8 cellular contexts compared by ENCODE assay signal in genomic region chr20:63706852-63707557, GRCh38. TPM values are rescaled to one million over a fixed set of nuclear protein-coding genes. Genes with fewer than 3 reads are reported as not detected.
A peak's percentile ranks its signal among the peaks of the same experiment; 100 is the strongest.
DNase-seq lines count a peak whose midpoint lies in the region; ATAC-seq lines count a peak whose summit lies in the region.

No MANE protein-coding gene starts in this region.

- peaks cover 20 to 60% of the 10 kb centered on the region in 2 donors for H3K36me3 Mint-ChIP-seq in CD4-positive, alpha-beta memory T cell
- peaks cover 2% of the 10 kb centered on the region for H3K36me3 Mint-ChIP-seq in T-helper 17 cell (ENCODE audit: low read depth)

- peak; percentile 59 to 77 (median 63) for DNase-seq in CD4-positive, alpha-beta memory T cell
- peak; percentile 41 to 54 (median 53) for DNase-seq in T-helper 17 cell
- DNase-seq in T47D (ENCODE audit: low read depth in 1 of 2, low spot score in 1 of 2): peak; percentile 42 to 82
- peak; percentile 80 for DNase-seq in islet precursor cell
- peak; percentile 55 to 62 for DNase-seq in stimulated activated CD4-positive, alpha-beta T cell treated with anti-CD3 and anti-CD28 coated beads, Interleukin-2, amount 100 ng/mL, for 48 hours
- DNase-seq in GOT3 (lab: John Stamatoyannopoulos, UW): no peak

- H3K27me3 ChIP-seq in CD4-positive, alpha-beta memory T cell (ENCODE audit: insufficient read depth, low read length): no peaks in the 10 kb centered on the region
- H3K27me3 ChIP-seq in HUES48 (ENCODE audit: control insufficient read depth, insufficient read depth, low read length): no peaks in the 10 kb centered on the region

- H3K27ac Mint-ChIP-seq in CD4-positive, alpha-beta memory T cell: peak overlapping the region; percentile 86 to 95 (median 90)
- H3K27ac Mint-ChIP-seq in T-helper 17 cell: peak overlapping the region; percentile 88

- H3K4me3 ChIP-seq in CD4-positive, alpha-beta memory T cell (ENCODE audit: low read length in 2 of 2): peak overlapping the region; percentile 57 to 87
- H3K4me3 ChIP-seq in HUES48 (ENCODE audit: low read depth, low read length): peak overlapping the region; percentile 90

- peak; percentile 7 for ATAC-seq in GM19467 (IDR thresholded peaks at IDR 0.05; ENCODE audit: unreplicated experiment)
- ATAC-seq in T-helper 17 cell: peak; percentile 70

- POLR2A ChIA-PET in CD4-positive, alpha-beta memory T cell (lab: Charles Lee; ENCODE audit: partially characterized antibody): interaction anchor here (0.9 to 6.2 kb wide), 29 partner anchors 10 to 271 kb away, joined by 3 to 202 read pairs (median 5); partner anchors contain the start of genes GMEB2, LIME1, PTK6 and RTEL1

- H3K36me3 ChIP-seq in CD4-positive, alpha-beta memory T cell (ENCODE audit: insufficient read depth, low read length): peaks cover 51% of the 10 kb centered on the region
- H3K36me3 ChIP-seq in HUES48 (ENCODE audit: control insufficient read depth, insufficient read depth, low read length): peaks cover 53% of the 10 kb centered on the region

- peaks cover 0 to 1% (median 0%) of the 10 kb centered on the region in 8 donors for H3K9me3 Mint-ChIP-seq in CD4-positive, alpha-beta memory T cell

- intact Hi-C loops in CD4-positive, alpha-beta memory T cell (cut with micrococcal nuclease): loop anchor here (1.0 to 5.0 kb wide), 9 partner anchors 29 to 413 kb away; partner anchors contain the start of genes LIME1, PRPF6, RTEL1 and UCKL1

- H3K27ac ChIP-seq in CD4-positive, alpha-beta memory T cell (ENCODE audit: low read depth, low read length): peak overlapping the region; percentile 65
- peak overlapping the region; percentile 70 for H3K27ac ChIP-seq in HUES48 (ENCODE audit: low read depth, low read length)

- H3K27me3 Mint-ChIP-seq in CD4-positive, alpha-beta memory T cell: no peaks in the 10 kb centered on the region
- H3K27me3 Mint-ChIP-seq in T-helper 17 cell: no peaks in the 10 kb centered on the region

- no peaks in the 10 kb centered on the region for H3K9me3 ChIP-seq in CD4-positive, alpha-beta memory T cell (ENCODE audit: control insufficient read depth in 1 of 2, low read length in 2 of 2)
- H3K9me3 ChIP-seq in HUES48 (ENCODE audit: control insufficient read depth, insufficient read depth, low read length) (no peaks in the 10 kb centered on the region), T-helper 17 cell (ENCODE audit: control insufficient read depth, low read length, poor library complexity, severe bottlenecking) (no peaks in the 10 kb centered on the region)

- in situ Hi-C loops in T47D (cut with HindIII; ENCODE audit: low pct_unique_long_range_greater_than_20kb, low sequenced_read_pairs): no loop called here

- H3K4me1 Mint-ChIP-seq in CD4-positive, alpha-beta memory T cell: peaks cover 20 to 62% (median 34%) of the 10 kb centered on the region in 4 donors
- H3K4me1 Mint-ChIP-seq in T-helper 17 cell: peaks cover 29% of the 10 kb centered on the region

- CTCF ChIA-PET in CD4-positive, alpha-beta memory T cell (lab: Charles Lee; ENCODE audit: partially characterized antibody): interaction anchor here (0.8 to 3.2 kb wide), 15 partner anchors 12 to 273 kb away, joined by 3 to 26 read pairs (median 6); partner anchors contain the start of genes LIME1, SAMD10, SLC2A4RG and TPD52L2

- peak overlapping the region; percentile 86 to 95 (median 90) for H3K4me3 Mint-ChIP-seq in CD4-positive, alpha-beta memory T cell
- H3K4me3 Mint-ChIP-seq in T-helper 17 cell: peak overlapping the region; percentile 89

- peaks cover 48% of the 10 kb centered on the region for H3K4me1 ChIP-seq in CD4-positive, alpha-beta memory T cell (ENCODE audit: insufficient read depth, low read length)
- no peaks in the 10 kb centered on the region for H3K4me1 ChIP-seq in HUES48 (ENCODE audit: control insufficient read depth, insufficient read depth, low read length)

- peak overlapping the region; percentile 65; the same call in 1 of the 2 replicates for H3K9ac ChIP-seq in HUES48 (ENCODE audit: low read depth, low read length)

RNA-seq across cellular contexts. Expression of gene ARFRP1, which starts 0.8 kb away (rescaled TPM):
- 10 to 100 TPM; 85.6 to 92.0 TPM for total RNA-seq in CD4-positive, alpha-beta memory T cell
- 10 to 100 TPM; 65.5 to 66.3 TPM for polyA plus RNA-seq in CD4-positive, alpha-beta memory T cell
- 10 to 100 TPM; 44.0 to 53.2 TPM for total RNA-seq in T-helper 17 cell

RNA-seq across cellular contexts. Expression of gene ZGPAT, which starts 0.8 kb away (rescaled TPM):
- total RNA-seq in CD4-positive, alpha-beta memory T cell: 10 to 100 TPM; 51.8 to 55.3 TPM
- polyA plus RNA-seq in CD4-positive, alpha-beta memory T cell: 10 to 100 TPM; 34.6 to 69.5 TPM
- 10 to 100 TPM; 35.0 to 39.8 TPM for total RNA-seq in T-helper 17 cell

RNA-seq across cellular contexts. Expression of gene TNFRSF6B, which starts 10.6 kb away (rescaled TPM):
- total RNA-seq in CD4-positive, alpha-beta memory T cell: not detected
- polyA plus RNA-seq in CD4-positive, alpha-beta memory T cell: not detected
- not detected for total RNA-seq in T-helper 17 cell

RNA-seq across cellular contexts. Expression of gene LIME1, which starts 29.5 kb away (rescaled TPM):
- total RNA-seq in CD4-positive, alpha-beta memory T cell: 100 to 1,000 TPM; 162 to 169 TPM
- 100 to 1,000 TPM; 297 to 324 TPM for polyA plus RNA-seq in CD4-positive, alpha-beta memory T cell
- total RNA-seq in T-helper 17 cell: 100 to 1,000 TPM; 156 to 179 TPM

RNA-seq across cellular contexts. Expression of gene SLC2A4RG, which starts 32.6 kb away (rescaled TPM):
- 100 to 1,000 TPM; 121 to 124 TPM for total RNA-seq in CD4-positive, alpha-beta memory T cell
- polyA plus RNA-seq in CD4-positive, alpha-beta memory T cell: 1 to 10 TPM; 2.2 to 7.6 TPM
- 100 to 1,000 TPM in 1 of 2 donors, 10 to 100 TPM in 1; 98.1 to 103 TPM for total RNA-seq in T-helper 17 cell
